Comparison of ENCODE assay signal across 30 cellular contexts in genomic region chrX:95382799-95383198, GRCh38.
DNase-seq lines count a peak whose midpoint lies in the region; ATAC-seq and TF ChIP-seq lines count a peak whose summit lies in the region.
"Had no signal": no experiment of that assay in that cellular context is flagged by ENCODE, and none has a peak within 500 bp of the region (broad histone marks: within the 10 kb centered on the region; RNA-seq: fewer than 3 reads in every experiment).

No MANE protein-coding gene starts in this region.

- no peaks in the 10 kb centered on the region for H3K27me3 Mint-ChIP-seq in T-helper 17 cell
- H3K27me3 Mint-ChIP-seq: activated CD8-positive, alpha-beta memory T cell treated with anti-CD3 and anti-CD28 coated beads, Interleukin-2, amount 10 ng/mL, durations not matched to agents 7 days and 5 days; activated naive CD8-positive, alpha-beta T cell treated with anti-CD3 and anti-CD28 coated beads, Interleukin-2, amount 10 ng/mL, durations not matched to agents 7 days and 5 days; B cell; CD4-positive, alpha-beta memory T cell had no signal

- H3K4me1 Mint-ChIP-seq in T-helper 17 cell: no peaks in the 10 kb centered on the region
- H3K4me1 Mint-ChIP-seq: activated CD8-positive, alpha-beta memory T cell treated with anti-CD3 and anti-CD28 coated beads, Interleukin-2, amount 10 ng/mL, durations not matched to agents 7 days and 5 days; activated naive CD8-positive, alpha-beta T cell treated with anti-CD3 and anti-CD28 coated beads, Interleukin-2, amount 10 ng/mL, durations not matched to agents 7 days and 5 days; B cell; CD4-positive, alpha-beta memory T cell; nephron progenitor cell had no signal

- no peaks in the 10 kb centered on the region for H3K36me3 ChIP-seq in PC-3 (ENCODE audit: low read depth, low read length)
- H3K36me3 ChIP-seq: lower lobe of right lung, uterus had no signal

- H3K36me3 Mint-ChIP-seq in T-helper 17 cell (ENCODE audit: low read depth): no peaks in the 10 kb centered on the region
- H3K36me3 Mint-ChIP-seq: activated CD8-positive, alpha-beta memory T cell treated with anti-CD3 and anti-CD28 coated beads, Interleukin-2, amount 10 ng/mL, durations not matched to agents 7 days and 5 days; activated naive CD8-positive, alpha-beta T cell treated with anti-CD3 and anti-CD28 coated beads, Interleukin-2, amount 10 ng/mL, durations not matched to agents 7 days and 5 days; CD4-positive, alpha-beta memory T cell had no signal

- no peak overlapping the region for H2AFZ ChIP-seq in PC-3 (ENCODE audit: low read length)

- no peaks in the 10 kb centered on the region for H4K20me1 ChIP-seq in PC-3 (ENCODE audit: low read length)

- no peaks in the 10 kb centered on the region for H3F3A ChIP-seq in PC-3 (ENCODE audit: low read length, unreplicated experiment)

- H3K9me3 ChIP-seq in PC-3 (ENCODE audit: low read length): no peaks in the 10 kb centered on the region
- H3K9me3 ChIP-seq in T-helper 17 cell (ENCODE audit: control insufficient read depth, low read length, poor library complexity, severe bottlenecking): no peaks in the 10 kb centered on the region
- H3K9me3 ChIP-seq: lower lobe of right lung, uterus had no signal

- no peak overlapping the region for H3K9ac ChIP-seq in PC-3 (ENCODE audit: low read length)

- no TSS peak for BruUV-seq in PC-3 (replicated peaks; lab: Mats Ljungman, UMichigan)

- TF ChIP-seq CTCF in PC-3 (conservative IDR thresholded peaks at IDR 0.05; ENCODE audit: low read depth, low read length) (no peak), foreskin keratinocyte (conservative IDR thresholded peaks at IDR 0.05) (no peak)

- H3K4me1 ChIP-seq in PC-3 (ENCODE audit: insufficient read depth, low read length) (no peaks in the 10 kb centered on the region), foreskin keratinocyte (peaks cover 11% of the 10 kb centered on the region)
- H3K4me1 ChIP-seq: lower lobe of right lung, uterus had no signal

- H3K9me2 ChIP-seq in PC-3 (replicated peaks; ENCODE audit: low read length): no peaks in the 10 kb centered on the region

- ATAC-seq in PC-3 (peak; percentile 15; the same call in 1 of the 2 replicates), foreskin keratinocyte (peak; percentile 91), T-helper 17 cell (no peak), Right ventricle myocardium inferior (no peak)
- ATAC-seq: activated CD4-positive, CD25-positive, alpha-beta regulatory T cell treated with anti-CD3 and anti-CD28 coated beads, Interleukin-2, amount 50 U/mL, for 24 hours; activated CD8-positive, alpha-beta memory T cell treated with anti-CD3 and anti-CD28 coated beads, Interleukin-2, amount 10 ng/mL, durations not matched to agents 7 days and 5 days; activated T-cell treated with anti-CD3 and anti-CD28 coated beads, Interleukin-2, amount 50 U/mL, for 4 hours; GM12878; lower lobe of right lung had no signal

- no peak overlapping the region for H3K4me3 ChIP-seq in PC-3 (ENCODE audit: low read length)
- H3K4me3 ChIP-seq: coronary artery, GM12878, lower lobe of right lung, uterus had no signal

- no peaks in the 10 kb centered on the region for H3K27me3 ChIP-seq in PC-3 (ENCODE audit: low read length)
- H3K27me3 ChIP-seq in foreskin keratinocyte: no peaks in the 10 kb centered on the region
- H3K27me3 ChIP-seq: uterus had no signal

- peak overlapping the region; percentile 48 for H3K27ac ChIP-seq in PC-3 (ENCODE audit: low read length)
- peak overlapping the region; percentile 65 for H3K27ac ChIP-seq in foreskin keratinocyte
- H3K27ac ChIP-seq: coronary artery, lower lobe of right lung, uterus had no signal

- H3K79me2 ChIP-seq in PC-3 (ENCODE audit: low read length): no peaks in the 10 kb centered on the region

- H3K4me2 ChIP-seq in PC-3 (ENCODE audit: low read length): peak overlapping the region; percentile 37

- intact Hi-C loops in PC-3 (cut with micrococcal nuclease): no loop called here
- intact Hi-C loops in Right ventricle myocardium inferior (cut with DNase I): no loop called here

- no peak overlapping the region for H3K27ac Mint-ChIP-seq in T-helper 17 cell
- H3K27ac Mint-ChIP-seq: activated CD8-positive, alpha-beta memory T cell treated with anti-CD3 and anti-CD28 coated beads, Interleukin-2, amount 10 ng/mL, durations not matched to agents 7 days and 5 days; activated naive CD8-positive, alpha-beta T cell treated with anti-CD3 and anti-CD28 coated beads, Interleukin-2, amount 10 ng/mL, durations not matched to agents 7 days and 5 days; B cell; CD4-positive, alpha-beta memory T cell; nephron progenitor cell had no signal

- POLR2A ChIA-PET in PC-3 (lab: Charles Lee; ENCODE audit: unreplicated experiment): no interaction called here

- no peak overlapping the region for H3K4me3 Mint-ChIP-seq in T-helper 17 cell
- H3K4me3 Mint-ChIP-seq: activated CD8-positive, alpha-beta memory T cell treated with anti-CD3 and anti-CD28 coated beads, Interleukin-2, amount 10 ng/mL, durations not matched to agents 7 days and 5 days; activated naive CD8-positive, alpha-beta T cell treated with anti-CD3 and anti-CD28 coated beads, Interleukin-2, amount 10 ng/mL, durations not matched to agents 7 days and 5 days; activated T-cell treated with anti-CD3 and anti-CD28 coated beads, Interleukin-2, amount 50 U/mL, for 4 hours; B cell; CD4-positive, alpha-beta memory T cell; nephron progenitor cell had no signal

- DNase-seq in NCI-H2171 treated with DMSO at 0.1 percent for 48 hours (lab: John Stamatoyannopoulos, UW) (peak; percentile 36), NCI-H2171 (lab: John Stamatoyannopoulos, UW) (no peak), PC-3 (peak; percentile 29), foreskin keratinocyte (peak; percentile 75 to 81), HCEC 1CT (no peak), T-helper 17 cell (no peak), Right ventricle myocardium inferior (ENCODE audit: missing footprints) (no peak), NCI-H128 (lab: John Stamatoyannopoulos, UW; ENCODE audit: unreplicated experiment) (no peak)
- DNase-seq: activated CD4-positive, alpha-beta T cell treated with anti-CD3 and anti-CD28 coated beads, Interleukin-2, amount 50 U/mL, for 4 hours; activated CD8-positive, alpha-beta memory T cell treated with anti-CD3 and anti-CD28 coated beads, Interleukin-2, amount 10 ng/mL, durations not matched to agents 7 days and 5 days; activated gamma-delta T cell treated with Interleukin-2 at 50 U/mL for 16 hours; activated naive CD8-positive, alpha-beta T cell treated with anti-CD3 and anti-CD28 coated beads, Interleukin-2, amount 10 ng/mL, durations not matched to agents 7 days and 5 days; activated T-cell treated with anti-CD3 and anti-CD28 coated beads, Interleukin-2, amount 50 U/mL, for 4 hours; aorta; CD4-positive, alpha-beta memory T cell; effector memory CD4-positive, alpha-beta T cell; EL; foreskin melanocyte; KBM-7; lower lobe of right lung; NCI-H1436; NCI-H524; nephron progenitor cell; SHP77; stimulated activated naive CD4-positive, alpha-beta T cell; uterus had no signal

- CTCF ChIA-PET in PC-3 (lab: Charles Lee): no interaction called here

Comparison
In these comparisons a context has a peak if more than half of its experiments do, and no peak if none do; other contexts are left out.
1. DNase-seq: peak in NCI-H2171 treated with DMSO at 0.1 percent for 48 hours (single experiment), PC-3 (single experiment) and foreskin keratinocyte (2 of 2); none in NCI-H2171 (single experiment), HCEC 1CT (single experiment), T-helper 17 cell (0 of 3), Right ventricle myocardium inferior (single experiment) and NCI-H128 (single experiment).
2. ATAC-seq: peak in PC-3 (single experiment) and foreskin keratinocyte (single experiment); none in T-helper 17 cell (single experiment) and Right ventricle myocardium inferior (single experiment).